2 cellular contexts compared by ENCODE assay signal in genomic region chr3:126208182-126208581, GRCh38.
TF ChIP-seq lines count a peak whose summit lies in the region.

No MANE protein-coding gene starts in this region.

TF ChIP-seq in SK-N-SH, 30 proteins besides CTCF, POLR2A, EP300 and RAD21:
- TF ChIP-seq RCOR1 (IDR thresholded peaks at IDR 0.05; ENCODE audit: low read length) = no peak
- no peak for TF ChIP-seq PBX3 (IDR thresholded peaks at IDR 0.05)
- TF ChIP-seq EZH2phosphoT487 (IDR thresholded peaks at IDR 0.05; ENCODE audit: borderline replicate concordance, low read depth) = no peak
- no peak for TF ChIP-seq CHD2 (IDR thresholded peaks at IDR 0.05; ENCODE audit: low read length, partially characterized antibody)
- TF ChIP-seq RXRA (IDR thresholded peaks at IDR 0.05; ENCODE audit: borderline replicate concordance, low read depth) = no peak
- TF ChIP-seq SMC3 (IDR thresholded peaks at IDR 0.05; ENCODE audit: low read depth, low read length) = no peak
- TF ChIP-seq YY1 (IDR thresholded peaks at IDR 0.05; ENCODE audit: low read depth) = no peak
- no peak for TF ChIP-seq MAX (IDR thresholded peaks at IDR 0.05; ENCODE audit: low read depth)
- TF ChIP-seq JUND (IDR thresholded peaks at IDR 0.05) = no peak
- no peak for TF ChIP-seq ELF1 (IDR thresholded peaks at IDR 0.05)
- TF ChIP-seq ZBTB33 (IDR thresholded peaks at IDR 0.05; ENCODE audit: borderline replicate concordance, low read depth) = no peak
- no peak for TF ChIP-seq RFX5 (IDR thresholded peaks at IDR 0.05; ENCODE audit: low read length)
- no peak for TF ChIP-seq NFIC (IDR thresholded peaks at IDR 0.05; ENCODE audit: borderline replicate concordance)

TF ChIP-seq in SK-N-SH treated with all-trans-retinoic acid at 6 μM for 48 hours, 23 proteins besides CTCF, POLR2A, EP300 and RAD21:
- no peak for TF ChIP-seq ARNTL (CRISPR knock-in tag; IDR thresholded peaks at IDR 0.05; ENCODE audit: borderline replicate concordance, low read depth)
- TF ChIP-seq CREB5 (CRISPR knock-in tag; IDR thresholded peaks at IDR 0.05; ENCODE audit: low read depth) = no peak
- no peak for TF ChIP-seq GLIS3 (CRISPR knock-in tag; IDR thresholded peaks at IDR 0.05)
- TF ChIP-seq ZFP3 (CRISPR knock-in tag; IDR thresholded peaks at IDR 0.05) = no peak
- no peak for TF ChIP-seq ESRRG (CRISPR knock-in tag; IDR thresholded peaks at IDR 0.05)
- no peak for TF ChIP-seq ZNF565 (CRISPR knock-in tag; conservative IDR thresholded peaks at IDR 0.05; ENCODE audit: low read depth)
- no peak for TF ChIP-seq SNAI2 (CRISPR knock-in tag; IDR thresholded peaks at IDR 0.05)
- no peak for TF ChIP-seq ZC3H10 (CRISPR knock-in tag; IDR thresholded peaks at IDR 0.05)
- TF ChIP-seq ZFP30 (CRISPR knock-in tag; IDR thresholded peaks at IDR 0.05) = no peak
- no peak for TF ChIP-seq PPARA (CRISPR knock-in tag; IDR thresholded peaks at IDR 0.05; ENCODE audit: borderline replicate concordance)
TF ChIP-seq in SK-N-SH treated with all-trans-retinoic acid at 6 μM for 48 hours: peak in this region for 0.
